In the genomic region with DNA sequence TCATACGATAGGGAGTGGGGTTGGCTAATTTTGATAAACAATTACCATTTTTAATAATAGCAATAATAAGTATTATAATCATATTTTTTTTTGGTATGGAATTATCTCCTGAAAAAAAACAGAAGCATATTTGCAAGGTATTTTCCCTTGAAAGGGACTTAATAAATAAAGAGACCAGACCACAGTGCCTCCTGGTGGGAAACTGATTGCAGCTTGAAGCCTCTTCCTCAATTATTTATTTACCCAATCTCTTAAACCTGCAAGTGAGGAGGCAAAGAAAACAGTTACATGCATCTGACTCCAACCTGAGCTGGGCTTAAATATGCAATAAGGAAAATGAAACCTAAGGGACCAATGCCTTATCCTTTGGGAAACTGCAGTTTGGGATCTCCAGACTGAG, we compare ENCODE assay signal across 22 cellular contexts.
DNase-seq lines count a peak whose midpoint lies in the region; ATAC-seq, FAIRE-seq and TF ChIP-seq lines count a peak whose summit lies in the region.
"Had no signal": no experiment of that assay in that cellular context is flagged by ENCODE, and none has a peak within 500 bp of the region (broad histone marks: within the 10 kb centered on the region; RNA-seq: fewer than 3 reads in every experiment).

No MANE protein-coding gene starts in this region.

- POLR2A ChIA-PET in HepG2 (lab: Yijun Ruan, JAX), result no interaction called here

- H3K4me3 ChIP-seq in HepG2 (replicated peaks in 1 of 3; ENCODE audit: insufficient read depth in 1 of 3, low read depth in 2 of 3, low read length in 3 of 3) (no peak overlapping the region), right lobe of liver (no peak overlapping the region), NB4 (ENCODE audit: low read depth, low read length) (no peak overlapping the region), endodermal cell (ENCODE audit: low read length) (no peak overlapping the region), ascending aorta (no peak overlapping the region), brain microvascular endothelial cell (ENCODE audit: low read depth, low read length) (no peak overlapping the region)
- H3K4me3 ChIP-seq: esophagus muscularis mucosa, MG63, PC-9 had no signal

- H3K9me3 ChIP-seq in HepG2 (ENCODE audit: low read length), result no peaks in the 10 kb centered on the region
- no peaks in the 10 kb centered on the region for H3K9me3 ChIP-seq in right lobe of liver
- H3K9me3 ChIP-seq in endodermal cell (ENCODE audit: control insufficient read depth, low read length), result no peaks in the 10 kb centered on the region
- H3K9me3 ChIP-seq in ascending aorta, result no peaks in the 10 kb centered on the region
- H3K9me3 ChIP-seq: esophagus muscularis mucosa, MG63 had no signal

- H3K4me1 ChIP-seq in HepG2 (ENCODE audit: insufficient read depth, low read length) (no peaks in the 10 kb centered on the region), right lobe of liver (no peaks in the 10 kb centered on the region), endodermal cell (ENCODE audit: control insufficient read depth, insufficient read depth, low read length) (no peaks in the 10 kb centered on the region), ascending aorta (no peaks in the 10 kb centered on the region)
- H3K4me1 ChIP-seq: esophagus muscularis mucosa had no signal

- TF ChIP-seq EP300 in HepG2 (IDR thresholded peaks at IDR 0.05; ENCODE audit: low read depth in 2 of 2, low read length in 2 of 2), result no peak
- no peak for TF ChIP-seq EP300 in HepG2 (CRISPR knock-in tag; IDR thresholded peaks at IDR 0.05; ENCODE audit: borderline replicate concordance)

- no peaks in the 10 kb centered on the region; a peak in 1 of 5 replicates for H3K36me3 ChIP-seq in HepG2 (replicated peaks in 1 of 2; ENCODE audit: control insufficient read depth in 1 of 2, insufficient read depth in 2 of 2, low read length in 2 of 2)
- no peaks in the 10 kb centered on the region for H3K36me3 ChIP-seq in right lobe of liver
- H3K36me3 ChIP-seq in endodermal cell (ENCODE audit: control insufficient read depth, insufficient read depth, low read length), result no peaks in the 10 kb centered on the region
- no peaks in the 10 kb centered on the region for H3K36me3 ChIP-seq in ascending aorta
- no peaks in the 10 kb centered on the region for H3K36me3 ChIP-seq in brain microvascular endothelial cell (replicated peaks)
- H3K36me3 ChIP-seq: esophagus muscularis mucosa, MG63 had no signal

- no peak for ATAC-seq in HepG2
- ATAC-seq in right lobe of liver, result no peak
- ATAC-seq: right cardiac atrium; stimulated activated memory B cell treated with anti-CD40 and anti-IgM and Interleukin-4, amounts not matched to agents 10 μg/mL and 1 μg/mL and 100 μg/mL, for 72 hours had no signal

- TF ChIP-seq RAD21 in HepG2 (CRISPR knock-in tag; IDR thresholded peaks at IDR 0.05), result no peak

- TF ChIP-seq POLR2A in HepG2 (IDR thresholded peaks at IDR 0.05; ENCODE audit: insufficient read depth in 1 of 2, low read depth in 2 of 2, low read length in 2 of 2) (no peak), right lobe of liver (IDR thresholded peaks at IDR 0.05) (no peak), NB4 (IDR thresholded peaks at IDR 0.05; ENCODE audit: extremely low read depth, insufficient read length) (no peak)

- no peaks in the 10 kb centered on the region for H3K36me3 Mint-ChIP-seq in endodermal cell (ENCODE audit: low read depth)
- H3K36me3 Mint-ChIP-seq: activated naive CD4-positive, alpha-beta T cell treated with anti-CD3 and anti-CD28 coated beads, Interleukin-2, amount 10 ng/mL, durations not matched to agents 7 days and 5 days; stimulated activated memory B cell treated with anti-CD40 and anti-IgM and Interleukin-4, amounts not matched to agents 10 μg/mL and 1 μg/mL and 100 μg/mL, for 72 hours had no signal

- no peak overlapping the region for H3K27ac Mint-ChIP-seq in endodermal cell
- H3K27ac Mint-ChIP-seq: activated B cell treated with CpG ODN at 0.5 μM for 24 hours; activated naive CD4-positive, alpha-beta T cell treated with anti-CD3 and anti-CD28 coated beads, Interleukin-2, amount 10 ng/mL, durations not matched to agents 7 days and 5 days; stimulated activated memory B cell treated with anti-CD40 and anti-IgM and Interleukin-4, amounts not matched to agents 10 μg/mL and 1 μg/mL and 100 μg/mL, for 72 hours had no signal

- H3K27ac ChIP-seq in HepG2 (ENCODE audit: extremely low read length, insufficient read depth, low read length), result no peak overlapping the region
- H3K27ac ChIP-seq in right lobe of liver, result no peak overlapping the region
- H3K27ac ChIP-seq in endodermal cell (ENCODE audit: low read depth, low read length), result no peak overlapping the region
- H3K27ac ChIP-seq in ascending aorta, result no peak overlapping the region
- H3K27ac ChIP-seq in brain microvascular endothelial cell, result no peak overlapping the region
- H3K27ac ChIP-seq: esophagus muscularis mucosa, PC-9 had no signal

- H3K27me3 Mint-ChIP-seq in endodermal cell (ENCODE audit: insufficient read depth), result no peaks in the 10 kb centered on the region
- H3K27me3 Mint-ChIP-seq: activated B cell treated with CpG ODN at 0.5 μM for 24 hours; activated naive CD4-positive, alpha-beta T cell treated with anti-CD3 and anti-CD28 coated beads, Interleukin-2, amount 10 ng/mL, durations not matched to agents 7 days and 5 days; stimulated activated memory B cell treated with anti-CD40 and anti-IgM and Interleukin-4, amounts not matched to agents 10 μg/mL and 1 μg/mL and 100 μg/mL, for 72 hours had no signal

- H3K9ac ChIP-seq in HepG2 (ENCODE audit: insufficient read depth, low read depth, low read length) (no peak overlapping the region), endodermal cell (ENCODE audit: extremely low read depth, low read length, poor library complexity, severe bottlenecking) (no peak overlapping the region)

- CTCF ChIA-PET in HepG2 (lab: Yijun Ruan, JAX; ENCODE audit: low intra/inter-chr PET ratio, low total read pairs), result no interaction called here

- intact Hi-C loops in HepG2 (cut with micrococcal nuclease; ENCODE audit: unreplicated experiment), result no loop called here
- intact Hi-C loops in right lobe of liver (cut with DNase I), result no loop called here
- intact Hi-C loops in ascending aorta (cut with DNase I), result no loop called here

- in situ Hi-C loops in HepG2 (cut with HindIII; ENCODE audit: extremely low pct_ligation_motif_present, low pct_unique_long_range_greater_than_20kb) (no loop called here), brain microvascular endothelial cell (cut with HindIII; ENCODE audit: low pct_ligation_motif_present, low sequenced_read_pairs) (no loop called here)

- H3K4me2 ChIP-seq in HepG2 (ENCODE audit: low read depth, low read length), result no peak overlapping the region
- H3K4me2 ChIP-seq: PC-9 had no signal

- H2AFZ ChIP-seq in HepG2 (ENCODE audit: low read length), result no peak overlapping the region
- H2AFZ ChIP-seq: PC-9 had no signal

- peaks cover 2% of the 10 kb centered on the region for H3K9me3 Mint-ChIP-seq in endodermal cell

- no peaks in the 10 kb centered on the region for H3K79me2 ChIP-seq in HepG2 (ENCODE audit: insufficient read depth, low read length)

- no peak for FAIRE-seq in HepG2 (lab: Jason Lieb, UNC)
- FAIRE-seq: HTR-8/SVneo had no signal

- DNase-seq in HepG2 (ENCODE audit: low spot score) (peak; percentile 15), right lobe of liver (no peak), NB4 (ENCODE audit: low read depth) (peak; percentile 34), endodermal cell (no peak), ascending aorta (ENCODE audit: low spot score in 2 of 2) (no peak), NOMO-1 treated with DMSO at 0.1 percent for 48 hours (lab: John Stamatoyannopoulos, UW; ENCODE audit: unreplicated experiment) (no peak), brain microvascular endothelial cell (no peak), NCI-H345 treated with DMSO at 0.1 percent for 48 hours (lab: John Stamatoyannopoulos, UW; ENCODE audit: unreplicated experiment) (no peak)
- DNase-seq: activated B cell treated with CpG ODN at 0.5 μM for 24 hours; activated naive CD4-positive, alpha-beta T cell treated with anti-CD3 and anti-CD28 coated beads, Interleukin-2, amount 10 ng/mL, durations not matched to agents 7 days and 5 days; activated T-cell treated with anti-CD3 and anti-CD28 coated beads, Interleukin-2, amount 50 U/mL, for 48 hours; anterior cingulate cortex; effector CD4-positive, alpha-beta T cell; MG63; NCI-H187; NCI-H345; nucleus accumbens; PC-9; right cardiac atrium had no signal

- H3K4me1 Mint-ChIP-seq in endodermal cell, result no peaks in the 10 kb centered on the region
- H3K4me1 Mint-ChIP-seq: activated B cell treated with CpG ODN at 0.5 μM for 24 hours; activated naive CD4-positive, alpha-beta T cell treated with anti-CD3 and anti-CD28 coated beads, Interleukin-2, amount 10 ng/mL, durations not matched to agents 7 days and 5 days; stimulated activated memory B cell treated with anti-CD40 and anti-IgM and Interleukin-4, amounts not matched to agents 10 μg/mL and 1 μg/mL and 100 μg/mL, for 72 hours had no signal

- 98% methylated on average over 1 of the region's 1 CpG for WGBS in HepG2 (ENCODE audit: low lambda C conversion rate)
- 13% methylated on average over 1 of the region's 1 CpG for WGBS in right lobe of liver (ENCODE audit: insufficient coverage, low coverage, low lambda C conversion rate, missing lambda C conversion rate)
- WGBS in endodermal cell (ENCODE audit: insufficient coverage in 1 of 2, insufficient read length in 1 of 2), 2 experiments, result no CpG with 5 or more reads among the region's 1 CpG

- TF ChIP-seq CTCF in HepG2 (CRISPR knock-in tag; IDR thresholded peaks at IDR 0.05), result no peak
- no peak for TF ChIP-seq CTCF in right lobe of liver (IDR thresholded peaks at IDR 0.05)
- TF ChIP-seq CTCF in NB4 (IDR thresholded peaks at IDR 0.05; ENCODE audit: low read depth, low read length), result peak; percentile 23
- peak; percentile 71 for TF ChIP-seq CTCF in endodermal cell (conservative IDR thresholded peaks at IDR 0.05)
- TF ChIP-seq CTCF in ascending aorta (IDR thresholded peaks at IDR 0.05), result no peak
- TF ChIP-seq CTCF in brain microvascular endothelial cell (IDR thresholded peaks at IDR 0.05; ENCODE audit: low read depth, low read length, missing control alignments), result no peak

- H3K27me3 ChIP-seq in HepG2 (ENCODE audit: control insufficient read depth in 1 of 2, insufficient read depth in 2 of 2, low read length in 2 of 2), result no peaks in the 10 kb centered on the region
- no peaks in the 10 kb centered on the region for H3K27me3 ChIP-seq in right lobe of liver
- no peaks in the 10 kb centered on the region for H3K27me3 ChIP-seq in endodermal cell (ENCODE audit: control insufficient read depth, insufficient read depth, low read length, poor library complexity, severe bottlenecking)
- no peaks in the 10 kb centered on the region for H3K27me3 ChIP-seq in ascending aorta
- no peaks in the 10 kb centered on the region for H3K27me3 ChIP-seq in brain microvascular endothelial cell (replicated peaks)
- H3K27me3 ChIP-seq: esophagus muscularis mucosa, MG63 had no signal

- no TSS peak for BruUV-seq in HepG2 (replicated peaks; lab: Mats Ljungman, UMichigan)

- H3K4me3 Mint-ChIP-seq in endodermal cell, result no peak overlapping the region
- H3K4me3 Mint-ChIP-seq: activated B cell treated with CpG ODN at 0.5 μM for 24 hours; activated naive CD4-positive, alpha-beta T cell treated with anti-CD3 and anti-CD28 coated beads, Interleukin-2, amount 10 ng/mL, durations not matched to agents 7 days and 5 days; stimulated activated memory B cell treated with anti-CD40 and anti-IgM and Interleukin-4, amounts not matched to agents 10 μg/mL and 1 μg/mL and 100 μg/mL, for 72 hours had no signal

- H4K20me1 ChIP-seq in HepG2 (ENCODE audit: insufficient read depth, low read length), result no peaks in the 10 kb centered on the region

Comparison
In these comparisons a context has a peak if more than half of its experiments do, and no peak if none do; other contexts are left out.
1. DNase-seq: peak in HepG2 (single experiment) and NB4 (single experiment); none in right lobe of liver (0 of 3), endodermal cell (single experiment), ascending aorta (0 of 2), NOMO-1 treated with DMSO at 0.1 percent for 48 hours (single experiment), brain microvascular endothelial cell (single experiment) and NCI-H345 treated with DMSO at 0.1 percent for 48 hours (single experiment).
2. CTCF ChIP-seq: peak in NB4 (single experiment) and endodermal cell (single experiment); none in HepG2 (single experiment), right lobe of liver (0 of 4), ascending aorta (0 of 3) and brain microvascular endothelial cell (single experiment).